Comparison of ENCODE assay signal across 8 cellular contexts in genomic region chr6:15504581-15505350, GRCh38.
DNase-seq lines count a peak whose midpoint lies in the region; TF ChIP-seq lines count a peak whose summit lies in the region.

No MANE protein-coding gene starts in this region.

- DNase-seq in G401 (ENCODE audit: low spot score) (peak; percentile 74), NCI-H446 treated with DMSO at 0.1 percent for 48 hours (lab: John Stamatoyannopoulos, UW) (peak; percentile 89), mesenchymal stem cell (peak; percentile 99), uterus (peak; percentile 76 to 78), NCI-H524 treated with DMSO at 0.1 percent for 48 hours (lab: John Stamatoyannopoulos, UW) (no peak), PC-9 (no peak)
- DNase-seq in activated naive CD4-positive, alpha-beta T cell treated with anti-CD3 and anti-CD28 coated beads, Interleukin-2, amount 50 U/mL, for 16 hours: no peak

- H4K91ac ChIP-seq in mesenchymal stem cell (ENCODE audit: low read length): peak overlapping the region; percentile 54

- peak overlapping the region; percentile 73 for H3K4me2 ChIP-seq in mesenchymal stem cell (ENCODE audit: low read length, poor library complexity, severe bottlenecking)
- no peak overlapping the region for H3K4me2 ChIP-seq in PC-9

- peak overlapping the region; percentile 70 for H3K27ac ChIP-seq in mesenchymal stem cell (ENCODE audit: low read length, poor library complexity, severe bottlenecking)
- H3K27ac ChIP-seq in uterus: peak overlapping the region; percentile 67 to 84
- no peak overlapping the region for H3K27ac ChIP-seq in PC-9

- H3K4ac ChIP-seq in mesenchymal stem cell (ENCODE audit: low read depth in 1 of 2, low read length in 2 of 2): no peak overlapping the region

- peak overlapping the region in 1 of 2 experiments; percentile 95 for H2BK12ac ChIP-seq in mesenchymal stem cell (ENCODE audit: low read length in 2 of 2)

- H3K9me3 Mint-ChIP-seq in dendritic cell treated with granulocyte-macrophage colony-stimulating factor and Interleukin-4, amounts not matched to agents 40 ng/mL and 50 ng/mL, for 4 days: no peaks in the 10 kb centered on the region

- H3K27me3 Mint-ChIP-seq in dendritic cell treated with granulocyte-macrophage colony-stimulating factor and Interleukin-4, amounts not matched to agents 40 ng/mL and 50 ng/mL, for 4 days: no peaks in the 10 kb centered on the region

- H3K4me3 ChIP-seq in mesenchymal stem cell (ENCODE audit: insufficient read depth in 1 of 2, low read depth in 1 of 2, low read length in 2 of 2): peak overlapping the region; percentile 23 to 58
- H3K4me3 ChIP-seq in uterus: peak overlapping the region; percentile 8 to 28
- no peak overlapping the region for H3K4me3 ChIP-seq in PC-9

- no peaks in the 10 kb centered on the region for H3K9me2 ChIP-seq in PC-9 (ENCODE audit: insufficient read depth)

- no peak overlapping the region for H3K4me3 Mint-ChIP-seq in dendritic cell treated with granulocyte-macrophage colony-stimulating factor and Interleukin-4, amounts not matched to agents 40 ng/mL and 50 ng/mL, for 4 days

- CTCF ChIA-PET in PC-9 (lab: Charles Lee): interaction anchor here (0.6 to 0.7 kb wide), 2 partner anchors 15 kb away, joined by 3 to 4 read pairs; no protein-coding TSS in a partner anchor

- H3K27me3 ChIP-seq in mesenchymal stem cell (ENCODE audit: control insufficient read depth in 1 of 2, insufficient read depth in 1 of 2, low read length in 2 of 2) (no peaks in the 10 kb centered on the region), uterus (no peaks in the 10 kb centered on the region), PC-9 (ENCODE audit: insufficient read depth, low read depth) (no peaks in the 10 kb centered on the region)

- TF ChIP-seq POLR2A in uterus (IDR thresholded peaks at IDR 0.05): no peak

- no peaks in the 10 kb centered on the region for H3F3A ChIP-seq in PC-9 (ENCODE audit: insufficient read depth, low read depth)

- intact Hi-C loops in dendritic cell treated with granulocyte-macrophage colony-stimulating factor and Interleukin-4, amounts not matched to agents 40 ng/mL and 50 ng/mL, for 4 days (cut with micrococcal nuclease): no loop called here
- intact Hi-C loops in uterus (cut with DNase I; ENCODE audit: low total_unique reads): no loop called here
- intact Hi-C loops in PC-9 (cut with micrococcal nuclease; ENCODE audit: unreplicated experiment): no loop called here

- peaks cover 29% of the 10 kb centered on the region for H3K79me1 ChIP-seq in mesenchymal stem cell (replicated peaks; ENCODE audit: low read length, poor library complexity, severe bottlenecking)

- H3K18ac ChIP-seq in mesenchymal stem cell (ENCODE audit: low read depth in 1 of 2, low read length in 2 of 2): peak overlapping the region; percentile 45 to 86

- H2BK5ac ChIP-seq in mesenchymal stem cell (ENCODE audit: low read depth, low read length, poor library complexity, severe bottlenecking): no peak overlapping the region

- peak overlapping the region; percentile 75 for H2BK120ac ChIP-seq in mesenchymal stem cell (ENCODE audit: low read depth, low read length)

- no peak overlapping the region for H2AK5ac ChIP-seq in mesenchymal stem cell (ENCODE audit: low read length, severe bottlenecking)

- H3K9me3 ChIP-seq in mesenchymal stem cell (ENCODE audit: control insufficient read depth, low read length): no peaks in the 10 kb centered on the region
- H3K9me3 ChIP-seq in uterus: no peaks in the 10 kb centered on the region
- H3K9me3 ChIP-seq in PC-9 (ENCODE audit: insufficient read depth, low read depth): no peaks in the 10 kb centered on the region

- H3K4me1 ChIP-seq in mesenchymal stem cell (ENCODE audit: control insufficient read depth, insufficient read depth, low read depth, low read length): peaks cover 38% of the 10 kb centered on the region
- peaks cover 0 to 10% of the 10 kb centered on the region in 2 donors for H3K4me1 ChIP-seq in uterus
- H3K4me1 ChIP-seq in PC-9 (replicated peaks; ENCODE audit: insufficient read depth): no peaks in the 10 kb centered on the region

- peaks cover 100% of the 10 kb centered on the region for H3K36me3 Mint-ChIP-seq in dendritic cell treated with granulocyte-macrophage colony-stimulating factor and Interleukin-4, amounts not matched to agents 40 ng/mL and 50 ng/mL, for 4 days (ENCODE audit: low read depth)

- H3K4me1 Mint-ChIP-seq in dendritic cell treated with granulocyte-macrophage colony-stimulating factor and Interleukin-4, amounts not matched to agents 40 ng/mL and 50 ng/mL, for 4 days (ENCODE audit: low read depth): peaks cover 74% of the 10 kb centered on the region

- POLR2A ChIA-PET in PC-9 (lab: Charles Lee; ENCODE audit: unreplicated experiment): no interaction called here

- H3K27ac Mint-ChIP-seq in dendritic cell treated with granulocyte-macrophage colony-stimulating factor and Interleukin-4, amounts not matched to agents 40 ng/mL and 50 ng/mL, for 4 days: peak overlapping the region; percentile 28

- H4K8ac ChIP-seq in mesenchymal stem cell (ENCODE audit: low read length): peak overlapping the region; percentile 48

- H3K36me3 ChIP-seq in mesenchymal stem cell (ENCODE audit: control insufficient read depth in 1 of 2, insufficient read depth in 2 of 2, low read depth in 1 of 2, low read length in 2 of 2) (peaks cover 46 to 82% of the 10 kb centered on the region in 2 experiments), uterus (no peaks in the 10 kb centered on the region), PC-9 (ENCODE audit: low read depth) (no peaks in the 10 kb centered on the region; the same call in 1 of the 2 replicates)

- H4K20me1 ChIP-seq in PC-9 (ENCODE audit: insufficient read depth): peaks cover 6% of the 10 kb centered on the region

- no TSS peak for BruUV-seq in PC-9 (replicated peaks; lab: Mats Ljungman, UMichigan)

- in situ Hi-C loops in G401 (cut with HindIII; ENCODE audit: low sequenced_read_pairs): no loop called here

- H2BK15ac ChIP-seq in mesenchymal stem cell (ENCODE audit: low read depth, poor library complexity, severe bottlenecking): no peak overlapping the region

- peak overlapping the region; percentile 69 for H3K9ac ChIP-seq in mesenchymal stem cell (ENCODE audit: low read length)

- 38% methylated on average over 21 of the region's 26 CpGs for WGBS in mesenchymal stem cell

- peak in 1 of 4 experiments; percentile 2 for TF ChIP-seq CTCF in uterus (IDR thresholded peaks at IDR 0.05)
- no peak for TF ChIP-seq CTCF in PC-9 (conservative IDR thresholded peaks at IDR 0.05)

- peak overlapping the region in 1 of 2 experiments; percentile 30 for H3K14ac ChIP-seq in mesenchymal stem cell (ENCODE audit: low read length in 2 of 2)

- H2AFZ ChIP-seq in mesenchymal stem cell (ENCODE audit: low read depth, low read length) (no peak overlapping the region), PC-9 (no peak overlapping the region)

- H3K79me2 ChIP-seq in PC-9 (ENCODE audit: low read depth): no peaks in the 10 kb centered on the region

- no peak overlapping the region for H3K23ac ChIP-seq in mesenchymal stem cell (ENCODE audit: low read length in 2 of 2)

Comparison
In these comparisons a context has a peak if more than half of its experiments do, and no peak if none do; other contexts are left out.
1. DNase-seq: peak in G401 (single experiment), NCI-H446 treated with DMSO at 0.1 percent for 48 hours (single experiment), mesenchymal stem cell (single experiment) and uterus (2 of 2); none in NCI-H524 treated with DMSO at 0.1 percent for 48 hours (single experiment), PC-9 (0 of 2) and activated naive CD4-positive, alpha-beta T cell treated with anti-CD3 and anti-CD28 coated beads, Interleukin-2, amount 50 U/mL, for 16 hours (single experiment).